In genomic region chr12:50419112-50419909, GRCh38 we compare ENCODE assay signal across 28 cellular contexts. TPM values are rescaled to one million over a fixed set of nuclear protein-coding genes. Genes with fewer than 3 reads are reported as not detected.
DNase-seq lines count a peak whose midpoint lies in the region; ATAC-seq, FAIRE-seq and TF ChIP-seq lines count a peak whose summit lies in the region.
"Had no signal": no experiment of that assay in that cellular context is flagged by ENCODE, and none has a peak within 500 bp of the region (broad histone marks: within the 10 kb centered on the region; RNA-seq: fewer than 3 reads in every experiment).

No MANE protein-coding gene starts in this region.

- intact Hi-C loops in HepG2 (cut with micrococcal nuclease; ENCODE audit: unreplicated experiment) = no loop called here
- intact Hi-C loops in right lobe of liver (cut with DNase I) = no loop called here

- H4K20me1 ChIP-seq in HepG2 (ENCODE audit: insufficient read depth, low read length) = peaks cover 45% of the 10 kb centered on the region; the same call in 1 of the 2 replicates

- TF ChIP-seq POLR2A in HepG2 (IDR thresholded peaks at IDR 0.05; ENCODE audit: insufficient read depth in 1 of 2, low read depth in 2 of 2, low read length in 2 of 2) (no peak), right lobe of liver (IDR thresholded peaks at IDR 0.05) (no peak)

- no peaks in the 10 kb centered on the region for H3K9me3 Mint-ChIP-seq in activated T-helper 17 cell treated with anti-CD3 and anti-CD28 coated beads, Interleukin-2, amount 50 U/mL, for 72 hours
- H3K9me3 Mint-ChIP-seq: HFFc6 had no signal

- 80% methylated on average over 5 of the region's 5 CpGs for WGBS in HepG2 (ENCODE audit: low lambda C conversion rate)
- 63% methylated on average over 3 of the region's 5 CpGs for WGBS in right lobe of liver (ENCODE audit: insufficient coverage, low coverage, low lambda C conversion rate, missing lambda C conversion rate)

- DNase-seq in HepG2 (ENCODE audit: low spot score) (no peak), right lobe of liver (no peak), islet precursor cell (peak; percentile 83), medulla oblongata (ENCODE audit: extremely low spot score) (no peak), NCI-H1694 treated with DMSO at 0.1 percent for 48 hours (lab: John Stamatoyannopoulos, UW) (no peak)
- DNase-seq: activated CD4-positive, alpha-beta T cell treated with anti-CD3 and anti-CD28 coated beads, Interleukin-2, amount 50 U/mL, for 1 hour; activated naive CD4-positive, alpha-beta T cell; amygdala; caudate nucleus; HFFc6; MM.1S; NCI-H1436 treated with DMSO at 0.1 percent for 48 hours; NCI-H2171 treated with DMSO at 0.1 percent for 48 hours; OCI-M1; retina; SJCRH30; stimulated activated CD4-positive, alpha-beta T cell treated with anti-CD3 and anti-CD28 coated beads, Interleukin-12 subunit alpha, Interleukin-12 subunit beta, amount 100 ng/mL, for 4 hours; T-helper 17 cell; uterus had no signal

- H3K4me1 Mint-ChIP-seq in activated T-helper 17 cell treated with anti-CD3 and anti-CD28 coated beads, Interleukin-2, amount 50 U/mL, for 72 hours = peaks cover 27% of the 10 kb centered on the region

- no peak overlapping the region for H3K4me2 ChIP-seq in HepG2 (ENCODE audit: low read depth, low read length)

- peaks cover 63% of the 10 kb centered on the region for H3K36me3 Mint-ChIP-seq in activated T-helper 17 cell treated with anti-CD3 and anti-CD28 coated beads, Interleukin-2, amount 50 U/mL, for 72 hours (ENCODE audit: low read depth)

- no peak for ATAC-seq in HepG2
- ATAC-seq in right lobe of liver = no peak
- no peak for ATAC-seq in activated T-helper 17 cell treated with anti-CD3 and anti-CD28 coated beads, Interleukin-2, amount 50 U/mL, for 72 hours (replicated peaks)
- ATAC-seq in HG03571 (IDR thresholded peaks at IDR 0.05; ENCODE audit: unreplicated experiment) = no peak
- ATAC-seq in HG02938 (IDR thresholded peaks at IDR 0.05; ENCODE audit: unreplicated experiment) = no peak
- ATAC-seq: gastroesophageal sphincter, left lobe of liver, T-helper 17 cell had no signal

- H3K4me3 ChIP-seq in HepG2 (replicated peaks in 1 of 3; ENCODE audit: insufficient read depth in 1 of 3, low read depth in 2 of 3, low read length in 3 of 3) = no peak overlapping the region
- H3K4me3 ChIP-seq in right lobe of liver = no peak overlapping the region
- H3K4me3 ChIP-seq: esophagus muscularis mucosa, gastroesophageal sphincter, SJCRH30, uterus had no signal

- peaks cover 95% of the 10 kb centered on the region for H3K79me2 ChIP-seq in HepG2 (ENCODE audit: insufficient read depth, low read length)

- H3K4me3 Mint-ChIP-seq in activated T-helper 17 cell treated with anti-CD3 and anti-CD28 coated beads, Interleukin-2, amount 50 U/mL, for 72 hours = no peak overlapping the region
- H3K4me3 Mint-ChIP-seq: HFFc6, T-helper 17 cell had no signal

- in situ Hi-C loops in HepG2 (cut with HindIII; ENCODE audit: extremely low pct_ligation_motif_present, low pct_unique_long_range_greater_than_20kb) = no loop called here

- H3K9me3 ChIP-seq in HepG2 (ENCODE audit: low read length) = no peaks in the 10 kb centered on the region
- H3K9me3 ChIP-seq in right lobe of liver = no peaks in the 10 kb centered on the region
- H3K9me3 ChIP-seq: esophagus muscularis mucosa, gastroesophageal sphincter, SJCRH30, uterus had no signal

- no peaks in the 10 kb centered on the region for H3K27me3 Mint-ChIP-seq in activated T-helper 17 cell treated with anti-CD3 and anti-CD28 coated beads, Interleukin-2, amount 50 U/mL, for 72 hours
- H3K27me3 Mint-ChIP-seq: T-helper 17 cell had no signal

- H3K4me1 ChIP-seq in HepG2 (ENCODE audit: insufficient read depth, low read length) (no peaks in the 10 kb centered on the region), right lobe of liver (peaks cover 0 to 12% (median 6%) of the 10 kb centered on the region in 4 donors)
- H3K4me1 ChIP-seq: uterus had no signal

- TF ChIP-seq EP300 in HepG2 (IDR thresholded peaks at IDR 0.05; ENCODE audit: low read depth in 2 of 2, low read length in 2 of 2) = no peak
- no peak for TF ChIP-seq EP300 in HepG2 (CRISPR knock-in tag; IDR thresholded peaks at IDR 0.05; ENCODE audit: borderline replicate concordance)

- TF ChIP-seq CTCF in HepG2 (CRISPR knock-in tag; IDR thresholded peaks at IDR 0.05) (no peak), right lobe of liver (IDR thresholded peaks at IDR 0.05) (no peak)

- POLR2A ChIA-PET in HepG2 (lab: Yijun Ruan, JAX) = no interaction called here

- peaks cover 7 to 23% of the 10 kb centered on the region in 2 experiments; a peak in 4 of 5 replicates for H3K36me3 ChIP-seq in HepG2 (replicated peaks in 1 of 2; ENCODE audit: control insufficient read depth in 1 of 2, insufficient read depth in 2 of 2, low read length in 2 of 2)
- peaks cover 0 to 6% (median 2%) of the 10 kb centered on the region in 4 donors for H3K36me3 ChIP-seq in right lobe of liver
- H3K36me3 ChIP-seq: uterus had no signal

- no peak overlapping the region for H2AFZ ChIP-seq in HepG2 (ENCODE audit: low read length)

- H3K27ac ChIP-seq in HepG2 (ENCODE audit: extremely low read length, insufficient read depth, low read length) = peak overlapping the region; percentile 12
- no peak overlapping the region for H3K27ac ChIP-seq in right lobe of liver
- H3K27ac ChIP-seq: esophagus muscularis mucosa, gastroesophageal sphincter, SJCRH30, uterus had no signal

- H3K27me3 ChIP-seq in HepG2 (ENCODE audit: control insufficient read depth in 1 of 2, insufficient read depth in 2 of 2, low read length in 2 of 2) (no peaks in the 10 kb centered on the region), right lobe of liver (no peaks in the 10 kb centered on the region)
- H3K27me3 ChIP-seq: esophagus muscularis mucosa, gastroesophageal sphincter, SJCRH30, uterus had no signal

- H3K9ac ChIP-seq in HepG2 (ENCODE audit: insufficient read depth, low read depth, low read length) = no peak overlapping the region

- CTCF ChIA-PET in HepG2 (lab: Yijun Ruan, JAX; ENCODE audit: low intra/inter-chr PET ratio, low total read pairs) = no interaction called here

- peak overlapping the region; percentile 58 for H3K27ac Mint-ChIP-seq in activated T-helper 17 cell treated with anti-CD3 and anti-CD28 coated beads, Interleukin-2, amount 50 U/mL, for 72 hours
- H3K27ac Mint-ChIP-seq: HFFc6 had no signal

- no peak for TF ChIP-seq RAD21 in HepG2 (CRISPR knock-in tag; IDR thresholded peaks at IDR 0.05)

- no TSS peak for BruUV-seq in HepG2 (replicated peaks; lab: Mats Ljungman, UMichigan)

- FAIRE-seq in HepG2 (lab: Jason Lieb, UNC) = no peak
- FAIRE-seq: GM12891 had no signal

RNA-seq across cellular contexts. Expression of gene LARP4, which starts 18.6 kb away (rescaled TPM):
- total RNA-seq in HepG2 (2016; rRNA removed; fragmentation: Illumina TruSeq; extraction: Trizol) = 42.7 and 56.2 TPM in 2 replicates
- total RNA-seq in HepG2 (2016; cell fraction: cytosol; rRNA removed; fragmentation: Illumina TruSeq; extraction: Trizol; ENCODE audit: low read depth) = 70.2 and 72.2 TPM in 2 replicates
- total RNA-seq in HepG2 (2016; cell fraction: insoluble cytoplasmic fraction; rRNA removed; fragmentation: Illumina TruSeq; extraction: Trizol) = 41.4 and 53.3 TPM in 2 replicates
- total RNA-seq in HepG2 (2016; cell fraction: membrane; rRNA removed; fragmentation: Illumina TruSeq; extraction: Trizol) = 33.7 and 42.9 TPM in 2 replicates
- 34.7 and 45.0 TPM in 2 replicates for total RNA-seq in HepG2 (2016; cell fraction: nucleus; rRNA removed; fragmentation: Illumina TruSeq; extraction: Trizol)
- 14.3 and 16.4 TPM in 2 replicates for polyA plus RNA-seq in HepG2 (2011; rRNA removed)
- polyA plus RNA-seq in HepG2 (2011; cell fraction: cytosol; rRNA removed) = 6.7 and 10.3 TPM in 2 replicates
- polyA plus RNA-seq in HepG2 (2011; cell fraction: nucleus; rRNA removed) = 13.8 and 14.8 TPM in 2 replicates
- 27.3 and 29.0 TPM in 2 replicates for polyA plus RNA-seq in HepG2 (2012)
- 2.3 and 3.5 TPM in 2 replicates for polyA plus RNA-seq in HepG2 (2016; cell fraction: cytosol; fragmentation: Illumina TruSeq; extraction: Trizol; ENCODE audit: low read depth)
- polyA plus RNA-seq in HepG2 (2016; cell fraction: insoluble cytoplasmic fraction; fragmentation: Illumina TruSeq; extraction: Trizol; ENCODE audit: low read depth) = 34.1 and 35.2 TPM in 2 replicates
- 7.6 and 9.3 TPM in 2 replicates for polyA plus RNA-seq in HepG2 (2016; cell fraction: membrane; fragmentation: Illumina TruSeq; extraction: Trizol; ENCODE audit: low read depth)
- 40.4 and 43.1 TPM in 2 replicates for polyA plus RNA-seq in HepG2 (2016; cell fraction: nucleus; fragmentation: Illumina TruSeq; extraction: Trizol; ENCODE audit: insufficient read depth, low read depth)
- 18.5 and 42.4 TPM in 2 replicates for polyA minus RNA-seq in HepG2 (2011; rRNA and poly(A)+ RNA removed; ENCODE audit: low replicate concordance)
- polyA minus RNA-seq in HepG2 (2011; cell fraction: cytosol; rRNA and poly(A)+ RNA removed) = 35.6 and 41.1 TPM in 2 replicates
- 55.0 and 68.4 TPM in 2 replicates for polyA minus RNA-seq in HepG2 (2011; cell fraction: nucleus; rRNA and poly(A)+ RNA removed)
- total RNA-seq in right lobe of liver = 10 to 100 TPM; 46.3 to 83.0 (median 61.9) TPM
- total RNA-seq in activated T-helper 17 cell treated with anti-CD3 and anti-CD28 coated beads, Interleukin-2, amount 50 U/mL, for 72 hours = 10 to 100 TPM; 35.2 to 80.7 TPM

RNA-seq across cellular contexts. Expression of gene FAM186A, which starts 22.9 kb away (rescaled TPM):
- not detected in 2 replicates for total RNA-seq in HepG2 (2016; rRNA removed; fragmentation: Illumina TruSeq; extraction: Trizol)
- not detected in 2 replicates for total RNA-seq in HepG2 (2016; cell fraction: cytosol; rRNA removed; fragmentation: Illumina TruSeq; extraction: Trizol; ENCODE audit: low read depth)
- total RNA-seq in HepG2 (2016; cell fraction: insoluble cytoplasmic fraction; rRNA removed; fragmentation: Illumina TruSeq; extraction: Trizol) = not detected in 2 replicates
- not detected in 2 replicates for total RNA-seq in HepG2 (2016; cell fraction: membrane; rRNA removed; fragmentation: Illumina TruSeq; extraction: Trizol)
- total RNA-seq in HepG2 (2016; cell fraction: nucleus; rRNA removed; fragmentation: Illumina TruSeq; extraction: Trizol) = not detected in 2 replicates
- polyA plus RNA-seq in HepG2 (2011; rRNA removed) = not detected in 2 replicates
- not detected in 2 replicates for polyA plus RNA-seq in HepG2 (2011; cell fraction: cytosol; rRNA removed)
- not detected in 2 replicates for polyA plus RNA-seq in HepG2 (2011; cell fraction: nucleus; rRNA removed)
- polyA plus RNA-seq in HepG2 (2012) = 0.09 and 0.17 TPM in 2 replicates
- polyA plus RNA-seq in HepG2 (2016; cell fraction: cytosol; fragmentation: Illumina TruSeq; extraction: Trizol; ENCODE audit: low read depth) = not detected in 2 replicates
- not detected in 2 replicates for polyA plus RNA-seq in HepG2 (2016; cell fraction: insoluble cytoplasmic fraction; fragmentation: Illumina TruSeq; extraction: Trizol; ENCODE audit: low read depth)
- not detected in 2 replicates for polyA plus RNA-seq in HepG2 (2016; cell fraction: membrane; fragmentation: Illumina TruSeq; extraction: Trizol; ENCODE audit: low read depth)
- polyA plus RNA-seq in HepG2 (2016; cell fraction: nucleus; fragmentation: Illumina TruSeq; extraction: Trizol; ENCODE audit: insufficient read depth, low read depth) = not detected in 2 replicates
- polyA minus RNA-seq in HepG2 (2011; rRNA and poly(A)+ RNA removed; ENCODE audit: low replicate concordance) = not detected in 2 replicates
- polyA minus RNA-seq in HepG2 (2011; cell fraction: cytosol; rRNA and poly(A)+ RNA removed) = not detected in 2 replicates
- polyA minus RNA-seq in HepG2 (2011; cell fraction: nucleus; rRNA and poly(A)+ RNA removed) = not detected in 2 replicates
- not detected for total RNA-seq in right lobe of liver
- total RNA-seq in activated T-helper 17 cell treated with anti-CD3 and anti-CD28 coated beads, Interleukin-2, amount 50 U/mL, for 72 hours = not detected
- total RNA-seq: esophagus muscularis mucosa, gastroesophageal sphincter, HFFc6, left lobe of liver, subcutaneous adipose tissue, T-helper 17 cell, uterus had no signal
- polyA plus RNA-seq: AG04450 had no signal
